In genomic region chr20:51462566-51463276, GRCh38 we compare ENCODE assay signal across 7 cellular contexts.
DNase-seq lines count a peak whose midpoint lies in the region; TF ChIP-seq lines count a peak whose summit lies in the region.

No MANE protein-coding gene starts in this region.

- no peaks in the 10 kb centered on the region for H3K9me3 ChIP-seq in colonic mucosa
- H3K9me3 ChIP-seq in thyroid gland: no peaks in the 10 kb centered on the region
- no peaks in the 10 kb centered on the region for H3K9me3 ChIP-seq in effector memory CD4-positive, alpha-beta T cell (ENCODE audit: control insufficient read depth, low read length)

- H3K27me3 ChIP-seq in colonic mucosa (no peaks in the 10 kb centered on the region), thyroid gland (no peaks in the 10 kb centered on the region)
- no peaks in the 10 kb centered on the region for H3K27me3 ChIP-seq in effector memory CD4-positive, alpha-beta T cell (replicated peaks; ENCODE audit: control insufficient read depth, insufficient read depth, low read length, poor library complexity, severe bottlenecking)

- H3K27ac ChIP-seq in colonic mucosa (no peak overlapping the region), thyroid gland (peak overlapping the region in 2 of 3 donors; percentile 1 to 3)
- no peak overlapping the region for H3K27ac ChIP-seq in effector memory CD4-positive, alpha-beta T cell (ENCODE audit: insufficient read depth, low read length, poor library complexity, severe bottlenecking)

- peak; percentile 36 to 81 for DNase-seq in NCI-H446 (lab: John Stamatoyannopoulos, UW)
- peak; percentile 63 for DNase-seq in colonic mucosa
- peak; percentile 74 for DNase-seq in medulla oblongata (ENCODE audit: extremely low spot score)
- peak; percentile 40 to 72 for DNase-seq in thyroid gland
- DNase-seq in DMS153 treated with DMSO at 0.1 percent for 48 hours (lab: John Stamatoyannopoulos, UW; ENCODE audit: unreplicated experiment): no peak
- DNase-seq in activated CD8-positive, alpha-beta memory T cell treated with anti-CD3 and anti-CD28 coated beads, Interleukin-2, amount 50 U/mL, for 48 hours: no peak
- DNase-seq in effector memory CD4-positive, alpha-beta T cell: no peak

- intact Hi-C loops in colonic mucosa (cut with DNase I) (no loop called here), thyroid gland (cut with DNase I) (loop anchor here (10.0 kb wide), 1 partner anchor 58 kb away; no protein-coding TSS in a partner anchor)

- no peaks in the 10 kb centered on the region for H3K4me1 ChIP-seq in colonic mucosa
- peaks cover 11 to 18% of the 10 kb centered on the region in 2 donors for H3K4me1 ChIP-seq in thyroid gland
- H3K4me1 ChIP-seq in effector memory CD4-positive, alpha-beta T cell (ENCODE audit: control insufficient read depth, insufficient read depth, low read length, poor library complexity, severe bottlenecking): no peaks in the 10 kb centered on the region

- no peak for TF ChIP-seq CTCF in colonic mucosa (IDR thresholded peaks at IDR 0.05)
- no peak for TF ChIP-seq CTCF in thyroid gland (IDR thresholded peaks at IDR 0.05)

- H3K36me3 ChIP-seq in colonic mucosa: no peaks in the 10 kb centered on the region
- H3K36me3 ChIP-seq in thyroid gland: no peaks in the 10 kb centered on the region
- peaks cover 39% of the 10 kb centered on the region for H3K36me3 ChIP-seq in effector memory CD4-positive, alpha-beta T cell (ENCODE audit: control insufficient read depth, insufficient read depth, low read length)

- no peak for TF ChIP-seq POLR2A in thyroid gland (IDR thresholded peaks at IDR 0.05)

- H3K4me3 ChIP-seq in colonic mucosa: no peak overlapping the region
- no peak overlapping the region for H3K4me3 ChIP-seq in thyroid gland (replicated peaks in 1 of 3)
- no peak overlapping the region for H3K4me3 ChIP-seq in effector memory CD4-positive, alpha-beta T cell (ENCODE audit: insufficient read depth, low read depth, low read length, poor library complexity, severe bottlenecking)

- 61 to 73% methylated on average over 10 to 12 of the region's 12 CpGs for WGBS in thyroid gland, 2 donors

- no peak overlapping the region for H3K9ac ChIP-seq in colonic mucosa (ENCODE audit: low read depth in 2 of 2, low read length in 2 of 2)

Comparison
In these comparisons a context has a peak if more than half of its experiments do, and no peak if none do; other contexts are left out.
1. DNase-seq: peak in NCI-H446 (2 of 2), colonic mucosa (single experiment), medulla oblongata (single experiment) and thyroid gland (2 of 2); none in DMS153 treated with DMSO at 0.1 percent for 48 hours (single experiment), activated CD8-positive, alpha-beta memory T cell treated with anti-CD3 and anti-CD28 coated beads, Interleukin-2, amount 50 U/mL, for 48 hours (single experiment) and effector memory CD4-positive, alpha-beta T cell (0 of 3).
2. H3K27ac ChIP-seq: peak in thyroid gland (2 of 3); none in colonic mucosa (single experiment) and effector memory CD4-positive, alpha-beta T cell (single experiment).